Comparison of ENCODE assay signal across 8 cellular contexts in the genomic region with DNA sequence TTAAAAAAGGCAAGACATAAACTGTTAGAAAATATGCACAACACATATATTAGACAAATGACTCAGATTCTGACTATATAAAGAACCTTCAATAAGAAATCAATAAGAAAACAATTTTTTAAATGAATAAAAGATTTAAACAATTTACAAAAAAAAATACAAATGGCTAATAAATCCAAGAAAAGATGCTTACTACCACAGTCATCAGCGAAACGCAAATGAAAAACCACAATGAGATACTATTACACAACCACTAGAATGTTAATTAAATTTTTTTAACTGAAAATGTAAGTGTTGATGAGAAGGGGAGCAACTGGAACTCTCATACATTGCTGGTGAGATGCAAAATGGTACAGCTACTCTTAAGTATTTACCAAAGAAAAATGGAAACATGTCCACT.
"Had no signal": no experiment of that assay in that cellular context is flagged by ENCODE, and none has a peak within 500 bp of the region (broad histone marks: within the 10 kb centered on the region; RNA-seq: fewer than 3 reads in every experiment).

No MANE protein-coding gene starts in this region.

- ATAC-seq: GM23338, HepG2 had no signal

- H3K27ac ChIP-seq: HL-60 had no signal

- DNase-seq: H9, HCEC 1CT, HFFc6, KG1 had no signal

- H3K4me3 ChIP-seq: GM23338 had no signal

- FAIRE-seq: H1, HepG2 had no signal
